Comparison of ENCODE assay signal across 11 cellular contexts in genomic region chr1:235324296-235324695, GRCh38. TPM values are rescaled to one million over a fixed set of nuclear protein-coding genes. Genes with fewer than 3 reads are reported as not detected.
DNase-seq lines count a peak whose midpoint lies in the region; ATAC-seq and TF ChIP-seq lines count a peak whose summit lies in the region.
"Had no signal": no experiment of that assay in that cellular context is flagged by ENCODE, and none has a peak within 500 bp of the region (broad histone marks: within the 10 kb centered on the region; RNA-seq: fewer than 3 reads in every experiment).

No MANE protein-coding gene starts in this region.

- peak overlapping the region; percentile 72 for H3K4me3 Mint-ChIP-seq in T-helper 2 cell treated with Interferon-gamma antibody and Interleukin-4, amounts not matched to agents 5 μg/mL and 100 μg/mL, for 36 hours
- H3K4me3 Mint-ChIP-seq in brain = peak overlapping the region; percentile 60 to 77 (median 76)

- H3K14ac ChIP-seq in trophoblast cell (ENCODE audit: low read length) = no peak overlapping the region

- no peak overlapping the region for H3K23ac ChIP-seq in trophoblast cell (ENCODE audit: low read length)

- H3K9ac ChIP-seq in Loucy (ENCODE audit: low read depth, low read length, poor library complexity, severe bottlenecking) (peak overlapping the region; percentile 91), trophoblast cell (ENCODE audit: low read length) (no peak overlapping the region)

- peaks cover 5% of the 10 kb centered on the region; the same call in 1 of the 2 replicates for H3K36me3 ChIP-seq in Loucy (ENCODE audit: insufficient read depth, low read length)
- peaks cover 5 to 9% of the 10 kb centered on the region in 2 experiments for H3K36me3 ChIP-seq in trophoblast cell (ENCODE audit: control insufficient read depth in 1 of 2, insufficient read depth in 2 of 2, low read length in 2 of 2)

- no peaks in the 10 kb centered on the region for H3K9me2 ChIP-seq in Loucy (replicated peaks; ENCODE audit: low read depth, low read length)

- no peak overlapping the region for H4K91ac ChIP-seq in trophoblast cell (ENCODE audit: low read depth, low read length)

- TF ChIP-seq CTCF in Loucy (conservative IDR thresholded peaks at IDR 0.05; ENCODE audit: low read length) = no peak
- TF ChIP-seq CTCF in brain (conservative IDR thresholded peaks at IDR 0.05) = no peak

- peaks cover 38% of the 10 kb centered on the region for H3K36me3 Mint-ChIP-seq in T-helper 2 cell treated with Interferon-gamma antibody and Interleukin-4, amounts not matched to agents 5 μg/mL and 100 μg/mL, for 36 hours (ENCODE audit: low read depth)
- peaks cover 51% of the 10 kb centered on the region for H3K36me3 Mint-ChIP-seq in brain

- H3K27ac Mint-ChIP-seq in T-helper 2 cell treated with Interferon-gamma antibody and Interleukin-4, amounts not matched to agents 5 μg/mL and 100 μg/mL, for 36 hours = no peak overlapping the region
- no peak overlapping the region for H3K27ac Mint-ChIP-seq in brain

- 100% methylated on average over 1 of the region's 5 CpGs for WGBS in trophoblast cell (ENCODE audit: extremely low coverage, insufficient coverage, insufficient read length)
- 90% methylated on average over 5 of the region's 5 CpGs for WGBS in right cardiac atrium

- H3K79me2 ChIP-seq in Loucy (ENCODE audit: insufficient read depth, low read length) (peaks cover 90% of the 10 kb centered on the region), trophoblast cell (ENCODE audit: control insufficient read depth, insufficient read depth, low read length, poor library complexity) (peaks cover 33% of the 10 kb centered on the region)

- peaks cover 81% of the 10 kb centered on the region for H4K20me1 ChIP-seq in Loucy (ENCODE audit: insufficient read depth, low read length, poor library complexity, severe bottlenecking)

- H2AK5ac ChIP-seq in trophoblast cell (ENCODE audit: low read length) = no peak overlapping the region

- peaks cover 46% of the 10 kb centered on the region for H3K4me1 ChIP-seq in Loucy (ENCODE audit: insufficient read depth, low read length, poor library complexity, severe bottlenecking)
- no peaks in the 10 kb centered on the region for H3K4me1 ChIP-seq in trophoblast cell (ENCODE audit: control insufficient read depth in 1 of 2, insufficient read depth in 2 of 2, low read length in 2 of 2)
- peaks cover 3% of the 10 kb centered on the region for H3K4me1 ChIP-seq in right cardiac atrium (ENCODE audit: control insufficient read depth, insufficient read depth, low read length)

- H3K18ac ChIP-seq in trophoblast cell (ENCODE audit: low read length) = no peak overlapping the region

- no peaks in the 10 kb centered on the region for H3K9me3 Mint-ChIP-seq in T-helper 2 cell treated with Interferon-gamma antibody and Interleukin-4, amounts not matched to agents 5 μg/mL and 100 μg/mL, for 36 hours
- no peaks in the 10 kb centered on the region for H3K9me3 Mint-ChIP-seq in brain

- H3K9me3 ChIP-seq in Loucy (ENCODE audit: insufficient read depth, low read depth, low read length) = no peaks in the 10 kb centered on the region
- H3K9me3 ChIP-seq in trophoblast cell (ENCODE audit: insufficient read depth, low read depth, low read length) = no peaks in the 10 kb centered on the region
- no peaks in the 10 kb centered on the region for H3K9me3 ChIP-seq in right cardiac atrium (ENCODE audit: control insufficient read depth, low read length)
- H3K9me3 ChIP-seq: tibial artery had no signal

- no peak overlapping the region for H4K8ac ChIP-seq in trophoblast cell (ENCODE audit: low read depth, low read length)

- H3F3A ChIP-seq in Loucy (ENCODE audit: low read depth) = no peaks in the 10 kb centered on the region

- H2BK12ac ChIP-seq in trophoblast cell (ENCODE audit: low read length) = no peak overlapping the region

- H3K4me3 ChIP-seq in Loucy (ENCODE audit: low read length, poor library complexity, severe bottlenecking) (peak overlapping the region; percentile 88), trophoblast cell (ENCODE audit: low read depth, low read length) (no peak overlapping the region), right cardiac atrium (ENCODE audit: low read length) (no peak overlapping the region)

- H2BK120ac ChIP-seq in trophoblast cell (ENCODE audit: insufficient read depth, low read length, poor library complexity) = no peak overlapping the region

- H2AFZ ChIP-seq in Loucy (ENCODE audit: low read length) (no peak overlapping the region), trophoblast cell (ENCODE audit: insufficient read depth, low read length, poor library complexity) (peak overlapping the region; percentile 38)

- intact Hi-C loops in right cardiac atrium (cut with DNase I) = loop anchor here in 1 of 4 donors (10.0 kb wide), 1 partner anchor 49 kb away; no protein-coding TSS in a partner anchor

- H4K12ac ChIP-seq in trophoblast cell (ENCODE audit: low read depth, low read length) = no peak overlapping the region

- DNase-seq in T-helper 2 cell treated with Interferon-gamma antibody and Interleukin-4, amounts not matched to agents 5 μg/mL and 100 μg/mL, for 36 hours (ENCODE audit: low spot score) = no peak
- DNase-seq in T-helper 2 cell = no peak
- DNase-seq in trophoblast cell = no peak
- no peak for DNase-seq in DMS 273 treated with DMSO at 0.1 percent for 48 hours (lab: John Stamatoyannopoulos, UW)
- no peak for DNase-seq in hippocampal formation (lab: John Stamatoyannopoulos, UW)
- no peak for DNase-seq in right cardiac atrium
- DNase-seq: caudate nucleus, NCI-H2171 treated with DMSO at 0.1 percent for 48 hours, tibial artery had no signal

- peaks cover 40% of the 10 kb centered on the region for H3K4me1 Mint-ChIP-seq in T-helper 2 cell treated with Interferon-gamma antibody and Interleukin-4, amounts not matched to agents 5 μg/mL and 100 μg/mL, for 36 hours (ENCODE audit: low read depth)
- H3K4me1 Mint-ChIP-seq in brain = peaks cover 54% of the 10 kb centered on the region

- ATAC-seq in right cardiac atrium = no peak

- H3K27me3 ChIP-seq in Loucy (ENCODE audit: insufficient read depth, low read length, poor library complexity, severe bottlenecking) = no peaks in the 10 kb centered on the region
- no peaks in the 10 kb centered on the region for H3K27me3 ChIP-seq in trophoblast cell (ENCODE audit: insufficient read depth, low read length)
- no peaks in the 10 kb centered on the region for H3K27me3 ChIP-seq in right cardiac atrium (ENCODE audit: control insufficient read depth, insufficient read depth)
- H3K27me3 ChIP-seq: tibial artery had no signal

- H3K27me3 Mint-ChIP-seq in T-helper 2 cell treated with Interferon-gamma antibody and Interleukin-4, amounts not matched to agents 5 μg/mL and 100 μg/mL, for 36 hours (ENCODE audit: low read depth) = no peaks in the 10 kb centered on the region
- peaks cover 12% of the 10 kb centered on the region for H3K27me3 Mint-ChIP-seq in brain

- H3K79me1 ChIP-seq in trophoblast cell (ENCODE audit: low read length) = peaks cover 21% of the 10 kb centered on the region

- H3K27ac ChIP-seq in trophoblast cell (ENCODE audit: low read depth, low read length) = no peak overlapping the region
- H3K27ac ChIP-seq in right cardiac atrium (ENCODE audit: low read length) = no peak overlapping the region
- H3K27ac ChIP-seq: tibial artery had no signal

- H3K4me2 ChIP-seq in Loucy (ENCODE audit: low read depth, low read length, poor library complexity, severe bottlenecking) = peak overlapping the region; percentile 93
- no peak overlapping the region for H3K4me2 ChIP-seq in trophoblast cell (ENCODE audit: low read length)

- H2BK5ac ChIP-seq in trophoblast cell (ENCODE audit: low read depth, low read length, poor library complexity) = no peak overlapping the region

- H3K4ac ChIP-seq in trophoblast cell (ENCODE audit: low read depth, low read length) = peak overlapping the region; percentile 97

RNA-seq across cellular contexts. Expression of gene ARID4B, which starts 3.7 kb away (rescaled TPM):
- polyA plus RNA-seq in brain (ENCODE audit: insufficient read depth, low read depth, low replicate concordance) = 8.1 TPM
- 24.9 and 25.2 TPM in 2 replicates for polyA plus RNA-seq in trophoblast cell (2013)
- total RNA-seq in right cardiac atrium = 10 to 100 TPM; 18.4 to 22.4 (median 21.1) TPM
- 10.8 TPM for polyA plus RNA-seq in right cardiac atrium

RNA-seq across cellular contexts. Expression of gene GGPS1, which starts 4.1 kb away (rescaled TPM):
- polyA plus RNA-seq in brain (ENCODE audit: insufficient read depth, low read depth, low replicate concordance) (22.3 TPM), right cardiac atrium (22.0 TPM)
- polyA plus RNA-seq in trophoblast cell (2013) = 52.1 and 52.6 TPM in 2 replicates
- total RNA-seq in right cardiac atrium = 10 to 100 TPM; 29.7 to 33.5 (median 31.0) TPM

RNA-seq across cellular contexts. Expression of gene TBCE, which starts 42.9 kb away (rescaled TPM):
- polyA plus RNA-seq in brain (ENCODE audit: insufficient read depth, low read depth, low replicate concordance) (20.0 TPM), right cardiac atrium (17.2 TPM)
- 26.9 and 28.1 TPM in 2 replicates for polyA plus RNA-seq in trophoblast cell (2013)
- total RNA-seq in right cardiac atrium = 10 to 100 TPM; 13.3 to 22.3 (median 17.9) TPM
